ENCODE assay signal across 21 cellular contexts in the genomic region with DNA sequence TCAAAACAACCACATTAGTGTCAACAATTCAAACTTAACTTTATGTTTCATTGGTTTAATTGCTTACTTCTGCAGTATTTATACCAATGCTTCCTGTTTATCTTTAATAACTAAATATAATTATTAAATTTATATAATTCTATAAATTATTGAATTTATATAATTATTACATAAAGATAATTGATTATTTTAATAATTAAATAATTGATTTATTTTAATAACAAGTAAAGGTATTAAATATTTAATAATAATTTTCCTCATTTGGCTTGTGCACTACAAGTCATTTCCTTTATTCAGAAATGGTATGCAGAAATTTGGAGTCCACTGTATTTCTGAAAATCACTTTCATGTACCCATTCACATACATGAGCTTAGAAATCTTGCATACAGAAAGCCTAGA.
"Had no signal": no experiment of that assay in that cellular context is flagged by ENCODE, and none has a peak within 500 bp of the region (broad histone marks: within the 10 kb centered on the region; RNA-seq: fewer than 3 reads in every experiment).

No MANE protein-coding gene starts in this region.

- H3K36me3 ChIP-seq: MG63, SJCRH30 had no signal

- FAIRE-seq: HepG2 had no signal

- H3K27me3 ChIP-seq: MG63, SJCRH30 had no signal

- DNase-seq: IMR-90, Karpas-422, KG1, MG63, NCI-H1092, NCI-H1105 treated with DMSO at 0.1 percent for 48 hours, NCI-H1417 treated with DMSO at 0.1 percent for 48 hours, NCI-H146, NCI-H1694 treated with DMSO at 0.1 percent for 48 hours, NCI-H1930, NCI-H2081, NCI-H2107, NCI-H2227 treated with DMSO at 0.1 percent for 48 hours, NCI-H524, NCI-H526 treated with DMSO at 0.1 percent for 48 hours, NCI-H774, SHP77, SJCRH30 had no signal

- H3K4me3 ChIP-seq: MG63, SJCRH30 had no signal

- ATAC-seq: HepG2, SK-N-SH treated with all-trans-retinoic acid at 6 μM for 48 hours had no signal

- H3K9me3 ChIP-seq: MG63, SJCRH30 had no signal

- H3K27ac ChIP-seq: RWPE1, SJCRH30 had no signal
